Comparison of ENCODE assay signal across 8 cellular contexts in genomic region chr16:89093602-89094251, GRCh38. TPM values are rescaled to one million over a fixed set of nuclear protein-coding genes. Genes with fewer than 3 reads are reported as not detected.
DNase-seq lines count a peak whose midpoint lies in the region; ATAC-seq and TF ChIP-seq lines count a peak whose summit lies in the region.

Gene ACSF3, plus strand, starts transcription at chr16:89093852. Its CDS starts 6,830 bp downstream, at chr16:89100682.

- peaks cover 11% of the 10 kb centered on the region for H3K79me2 ChIP-seq in KMS-11 (ENCODE audit: insufficient read depth, low read depth)

- POLR2A ChIA-PET in AG04449 (lab: Yijun Ruan, JAX) = interaction anchor here (1.0 to 1.3 kb wide), 2 partner anchors 11 to 282 kb away, joined by 3 read pairs; partner anchors contain the start of gene APRT

- H4K20me1 ChIP-seq in KMS-11 (ENCODE audit: insufficient read depth) = no peaks in the 10 kb centered on the region

- H3K27ac ChIP-seq in KMS-11 = no peak within 1 kb of the TSS

- H3K4me3 ChIP-seq in AG04449 (ENCODE audit: low read depth, low read length) (peak within 1 kb of the TSS; percentile 71), KMS-11 (IDR thresholded peaks at IDR 0.05; ENCODE audit: insufficient read depth, low read depth, low read length) (no peak within 1 kb of the TSS), kidney epithelial cell (ENCODE audit: low read depth, low read length) (peak within 1 kb of the TSS; percentile 54)

- DNase-seq in AG04449 (ENCODE audit: low read depth, low spot score) (no peak), cerebellar cortex (ENCODE audit: low spot score) (peak; percentile 20), kidney epithelial cell (ENCODE audit: low read depth) (no peak)
- DNase-seq in stimulated activated CD4-positive, alpha-beta T cell treated with anti-CD3 and anti-CD28 coated beads, Interleukin-15, amount 100 ng/mL, for 24 hours = peak; percentile 78

- ATAC-seq in GM18907 (IDR thresholded peaks at IDR 0.05; ENCODE audit: unreplicated experiment) = peak; percentile 45
- peak; percentile 53 to 63 for ATAC-seq in activated CD4-positive, CD25-positive, alpha-beta regulatory T cell treated with anti-CD3 and anti-CD28 coated beads, Interleukin-2, amount 50 U/mL, for 24 hours
- no peak for ATAC-seq in GM18858 (IDR thresholded peaks at IDR 0.05; ENCODE audit: unreplicated experiment)

- TF ChIP-seq CTCF in AG04449 (IDR thresholded peaks at IDR 0.05; ENCODE audit: insufficient read depth, low read length, missing control alignments) (no peak), KMS-11 (conservative IDR thresholded peaks at IDR 0.05; ENCODE audit: low read depth, low read length) (no peak), kidney epithelial cell (IDR thresholded peaks at IDR 0.05; ENCODE audit: insufficient read depth, low read length, poor library complexity, severe bottlenecking) (no peak)

- CTCF ChIA-PET in AG04449 (lab: Yijun Ruan, JAX) = interaction anchor here (1.0 to 1.1 kb wide), 2 partner anchors 124 to 236 kb away, joined by 3 read pairs; partner anchors contain the start of gene ZNF778

- peak within 1 kb of the TSS; percentile 73 for H3K9ac ChIP-seq in KMS-11

- H3K4me2 ChIP-seq in KMS-11 = peak within 1 kb of the TSS; percentile 78

- peaks cover 11% of the 10 kb centered on the region for H3K4me1 ChIP-seq in KMS-11 (ENCODE audit: low read depth, poor library complexity, severe bottlenecking)

- peak within 1 kb of the TSS; percentile 66 for H2AFZ ChIP-seq in KMS-11 (ENCODE audit: low read depth)

- H3K36me3 ChIP-seq in KMS-11 (ENCODE audit: insufficient read depth) (no peaks in the 10 kb centered on the region), kidney epithelial cell (ENCODE audit: control insufficient read depth, insufficient read depth, low read length) (no peaks in the 10 kb centered on the region)

- H3K27me3 ChIP-seq in KMS-11 (ENCODE audit: insufficient read depth, low read depth) = peaks cover 44% of the 10 kb centered on the region
- peaks cover 24% of the 10 kb centered on the region for H3K27me3 ChIP-seq in kidney epithelial cell (ENCODE audit: control insufficient read depth, insufficient read depth, low read length)

RNA-seq across cellular contexts. Expression of gene ACSF3, which starts in this region (rescaled TPM):
- 36.9 and 41.3 TPM in 2 replicates for total RNA-seq in kidney epithelial cell

Comparison
In these comparisons a context has a peak if more than half of its experiments do, and no peak if none do; other contexts are left out.
1. DNase-seq: peak in cerebellar cortex (single experiment) and stimulated activated CD4-positive, alpha-beta T cell treated with anti-CD3 and anti-CD28 coated beads, Interleukin-15, amount 100 ng/mL, for 24 hours (single experiment); none in AG04449 (single experiment) and kidney epithelial cell (single experiment).